Comparison of ENCODE assay signal across 30 cellular contexts in genomic region chr20:52259295-52259694, GRCh38.
"Had no signal": no experiment of that assay in that cellular context is flagged by ENCODE, and none has a peak within 500 bp of the region (broad histone marks: within the 10 kb centered on the region; RNA-seq: fewer than 3 reads in every experiment).

No MANE protein-coding gene starts in this region.

- H3K27me3 ChIP-seq: brain microvascular endothelial cell had no signal

- H3K4me1 Mint-ChIP-seq: activated B cell treated with CpG ODN at 0.5 μM for 24 hours; activated T-helper 17 cell treated with anti-CD3 and anti-CD28 coated beads, Interleukin-2, amount 50 U/mL, for 72 hours; central memory CD8-positive, alpha-beta T cell; endodermal cell had no signal

- ATAC-seq: activated CD4-positive, CD25-positive, alpha-beta regulatory T cell treated with anti-CD3 and anti-CD28 coated beads, Interleukin-2, amount 50 U/mL, for 24 hours; activated CD8-positive, alpha-beta T cell treated with anti-CD3 and anti-CD28 coated beads for 36 hours; activated T-cell treated with anti-CD3 and anti-CD28 coated beads, Interleukin-2, amount 50 U/mL, for 4 hours; activated T-helper 17 cell treated with anti-CD3 and anti-CD28 coated beads, Interleukin-2, amount 50 U/mL, for 72 hours; esophagus mucosa; T-helper 17 cell had no signal

- DNase-seq: activated B cell treated with CpG ODN at 0.5 μM for 24 hours; activated CD4-positive, alpha-beta T cell treated with anti-CD3 and anti-CD28 coated beads for 48 hours; activated CD4-positive, alpha-beta T cell treated with anti-CD3 and anti-CD28 coated beads, Interleukin-2, amount 50 U/mL, for 1 hour; activated CD4-positive, alpha-beta T cell treated with anti-CD3 and anti-CD28 coated beads, Interleukin-2, amount 50 U/mL, for 48 hours; activated CD8-positive, alpha-beta memory T cell treated with anti-CD3 and anti-CD28 coated beads for 24 hours; activated CD8-positive, alpha-beta T cell treated with anti-CD3 and anti-CD28 coated beads for 36 hours; activated effector memory CD4-positive, alpha-beta T cell treated with Interleukin-2 at 50 U/mL for 16 hours; activated gamma-delta T cell treated with Interleukin-2 at 50 U/mL for 16 hours; activated naive CD4-positive, alpha-beta T cell treated with anti-CD3 and anti-CD28 coated beads, Interleukin-2, amount 50 U/mL, for 16 hours; activated naive CD4-positive, alpha-beta T cell treated with Interleukin-2 at 50 U/mL for 16 hours; activated T-cell treated with anti-CD3 and anti-CD28 coated beads, Interleukin-2, amount 50 U/mL, for 4 hours; amniotic stem cell; anterior cingulate cortex; brain microvascular endothelial cell; dorsolateral prefrontal cortex; effector memory CD4-positive, alpha-beta T cell; endodermal cell; foreskin melanocyte; head of caudate nucleus; T-helper 17 cell; T1000; WERI-Rb-1 had no signal

- H3K27ac Mint-ChIP-seq: activated B cell treated with CpG ODN at 0.5 μM for 24 hours; activated CD8-positive, alpha-beta T cell treated with anti-CD3 and anti-CD28 coated beads for 36 hours; activated naive CD8-positive, alpha-beta T cell; activated T-helper 17 cell treated with anti-CD3 and anti-CD28 coated beads, Interleukin-2, amount 50 U/mL, for 72 hours; dendritic cell treated with granulocyte-macrophage colony-stimulating factor and Interleukin-4, amounts not matched to agents 40 ng/mL and 50 ng/mL, for 4 days; endodermal cell; T-helper 17 cell; T-helper 2 cell treated with Interferon-gamma antibody and Interleukin-4, amounts not matched to agents 5 μg/mL and 100 μg/mL, for 36 hours had no signal

- H3K27ac ChIP-seq: brain microvascular endothelial cell, coronary artery, dorsolateral prefrontal cortex, WERI-Rb-1 had no signal

- H3K9me3 Mint-ChIP-seq: activated T-helper 17 cell treated with anti-CD3 and anti-CD28 coated beads, Interleukin-2, amount 50 U/mL, for 72 hours; central memory CD8-positive, alpha-beta T cell; dendritic cell treated with granulocyte-macrophage colony-stimulating factor and Interleukin-4, amounts not matched to agents 40 ng/mL and 50 ng/mL, for 4 days had no signal

- H3K4me3 ChIP-seq: coronary artery, dorsolateral prefrontal cortex had no signal

- H3K4me3 Mint-ChIP-seq: activated B cell treated with CpG ODN at 0.5 μM for 24 hours; activated CD8-positive, alpha-beta T cell treated with anti-CD3 and anti-CD28 coated beads for 36 hours; activated naive CD8-positive, alpha-beta T cell; activated T-cell treated with anti-CD3 and anti-CD28 coated beads, Interleukin-2, amount 50 U/mL, for 4 hours; activated T-helper 17 cell treated with anti-CD3 and anti-CD28 coated beads, Interleukin-2, amount 50 U/mL, for 72 hours; central memory CD8-positive, alpha-beta T cell; dendritic cell treated with granulocyte-macrophage colony-stimulating factor and Interleukin-4, amounts not matched to agents 40 ng/mL and 50 ng/mL, for 4 days; endodermal cell; T-helper 17 cell; T-helper 2 cell treated with Interferon-gamma antibody and Interleukin-4, amounts not matched to agents 5 μg/mL and 100 μg/mL, for 36 hours had no signal

- H3K36me3 ChIP-seq: brain microvascular endothelial cell, WERI-Rb-1 had no signal
